ENCODE assay signal across 11 cellular contexts in the genomic region with DNA sequence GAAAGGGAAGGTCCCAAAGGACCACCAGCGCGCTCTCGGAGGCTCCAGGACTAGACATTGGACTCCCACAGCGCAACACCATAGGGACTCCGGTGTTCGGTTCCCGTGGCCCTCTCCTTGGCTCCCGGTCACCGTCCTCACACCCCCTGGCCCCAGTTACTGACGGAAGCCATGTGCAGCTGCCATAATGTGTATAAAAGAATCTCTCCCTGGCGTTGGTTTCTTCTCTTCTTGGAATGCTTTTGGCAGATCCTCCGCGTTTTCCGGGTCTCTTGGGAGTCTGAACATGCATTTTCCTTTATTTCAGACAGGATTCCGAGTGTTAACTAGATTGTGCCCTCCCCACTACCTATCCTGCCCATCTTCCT.
DNase-seq lines count a peak whose midpoint lies in the region; ATAC-seq, FAIRE-seq and TF ChIP-seq lines count a peak whose summit lies in the region.
"Had no signal": no experiment of that assay in that cellular context is flagged by ENCODE, and none has a peak within 500 bp of the region (broad histone marks: within the 10 kb centered on the region; RNA-seq: fewer than 3 reads in every experiment).

No MANE protein-coding gene starts in this region.

- H3K27me3 ChIP-seq in H1 (replicated peaks in 1 of 4; ENCODE audit: control insufficient read depth in 3 of 4, extremely low read depth in 1 of 4, insufficient read depth in 3 of 4, low read length in 3 of 4) (peaks cover 71 to 82% (median 77%) of the 10 kb centered on the region in 4 experiments), osteoblast (ENCODE audit: insufficient read depth, low read length) (peaks cover 87% of the 10 kb centered on the region), pancreas (peaks cover 3 to 44% (median 17%) of the 10 kb centered on the region in 4 donors)

- TF ChIP-seq CTCF in H1 (IDR thresholded peaks at IDR 0.05; ENCODE audit: control extremely low read depth in 1 of 3, insufficient read depth in 1 of 3, low read depth in 1 of 3, low read length in 3 of 3) (no peak), osteoblast (IDR thresholded peaks at IDR 0.05; ENCODE audit: extremely low read depth, low read depth, low read length) (no peak), pancreas (IDR thresholded peaks at IDR 0.05) (no peak)

- H2BK12ac ChIP-seq in H1 (ENCODE audit: low read depth, low read length) = no peak overlapping the region

- ATAC-seq in HG02852 (IDR thresholded peaks at IDR 0.05; ENCODE audit: unreplicated experiment) (peak; percentile 4), GM19463 (IDR thresholded peaks at IDR 0.05; ENCODE audit: unreplicated experiment) (no peak), GM21619 (IDR thresholded peaks at IDR 0.05; ENCODE audit: unreplicated experiment) (no peak), pancreas (no peak)

- H2AK5ac ChIP-seq in H1 (ENCODE audit: low read depth, low read length) = no peak overlapping the region

- no peak overlapping the region for H3K56ac ChIP-seq in H1 (replicated peaks; ENCODE audit: insufficient read length, low read depth, low read length)

- 4% methylated on average over 15 of the region's 15 CpGs; no CpG with 5 or more reads in 1 of the 2 experiments for WGBS in H1 (ENCODE audit: extremely low coverage in 1 of 2, insufficient coverage in 1 of 2, insufficient read length in 1 of 2, insufficient replicate concordance in 2 of 2, low coverage in 1 of 2, low lambda C conversion rate in 2 of 2, missing lambda C conversion rate in 1 of 2), 2 experiments
- 9 to 11% methylated on average over 15 of the region's 15 CpGs for WGBS in pancreas, 2 donors

- CTCF ChIA-PET in H1 (lab: Charles Lee; ENCODE audit: partially characterized antibody) = interaction anchor here (1.5 kb wide), 1 partner anchor 696 kb away, joined by 3 read pairs; no protein-coding TSS in a partner anchor

- H2BK120ac ChIP-seq in H1 (replicated peaks; ENCODE audit: low read depth, low read length) = no peak overlapping the region

- DNase-seq in D341Med (ENCODE audit: low spot score) (peak; percentile 29), H1 (ENCODE audit: low read depth in 1 of 2, low spot score in 2 of 2) (no peak), osteoblast (ENCODE audit: insufficient read length, low spot score, missing footprints) (no peak), NCI-H2227 treated with DMSO at 0.1 percent for 48 hours (lab: John Stamatoyannopoulos, UW) (no peak), pancreas (no peak)
- DNase-seq: EL, NCI-H2081, SIG-M5 had no signal

- H2AFZ ChIP-seq in H1 (ENCODE audit: low read length) (no peak overlapping the region), osteoblast (ENCODE audit: low read length) (no peak overlapping the region)

- POLR2A ChIA-PET in H1 (lab: Charles Lee; ENCODE audit: partially characterized antibody) = no interaction called here

- intact Hi-C loops in pancreas (cut with DNase I) = no loop called here

- H3K23me2 ChIP-seq in H1 (ENCODE audit: low read depth, low read length) = peaks cover 5% of the 10 kb centered on the region; the same call in 1 of the 2 replicates

- H3K27ac ChIP-seq in H1 (ENCODE audit: low read depth, low read length) (no peak overlapping the region), osteoblast (ENCODE audit: low read depth, low read length) (no peak overlapping the region), pancreas (peak overlapping the region in 1 of 4 donors; percentile 21)

- H3K23ac ChIP-seq in H1 (ENCODE audit: insufficient read length) = no peak overlapping the region

- H4K5ac ChIP-seq in H1 (ENCODE audit: insufficient read length, low read depth, low read length) = no peak overlapping the region

- H3K18ac ChIP-seq in H1 (ENCODE audit: extremely low read depth, low read length) = no peak overlapping the region

- TF ChIP-seq POLR2A in H1 (IDR thresholded peaks at IDR 0.05; ENCODE audit: control extremely low read depth in 1 of 2, low read depth in 2 of 2, low read length in 2 of 2) = no peak

- H3K4me3 ChIP-seq in H1 (ENCODE audit: extremely low read depth in 1 of 4, insufficient read depth in 2 of 4, low read depth in 3 of 4, low read length in 4 of 4) (peak overlapping the region; percentile 20 to 55 (median 34); a peak in 5 of 8 replicates), osteoblast (ENCODE audit: insufficient read depth, low read length) (peak overlapping the region; percentile 24), pancreas (peak overlapping the region in 1 of 4 donors; percentile 19)

- H2BK15ac ChIP-seq in H1 (ENCODE audit: low read length) = no peak overlapping the region

- peaks cover 2 to 9% of the 10 kb centered on the region in 2 experiments for H4K20me1 ChIP-seq in H1 (replicated peaks in 1 of 2; ENCODE audit: control insufficient read depth in 1 of 2, insufficient read depth in 2 of 2, low read length in 2 of 2)
- H4K20me1 ChIP-seq in osteoblast (ENCODE audit: insufficient read depth, low read length) = no peaks in the 10 kb centered on the region

- H3K9ac ChIP-seq in H1 (replicated peaks in 1 of 4; ENCODE audit: extremely low read depth in 1 of 4, low read depth in 3 of 4, low read length in 3 of 4) = no peak overlapping the region

- no peak overlapping the region for H3K4ac ChIP-seq in H1 (replicated peaks; ENCODE audit: insufficient read length, low read depth, low read length)

- H2BK5ac ChIP-seq in H1 (ENCODE audit: low read depth, low read length) = no peak overlapping the region

- H3K9me3 ChIP-seq in H1 (ENCODE audit: insufficient read depth in 2 of 2, low read depth in 1 of 2, low read length in 1 of 2) (no peaks in the 10 kb centered on the region), osteoblast (ENCODE audit: low read depth, low read length) (no peaks in the 10 kb centered on the region), pancreas (no peaks in the 10 kb centered on the region)

- no peak overlapping the region for H4K91ac ChIP-seq in H1 (replicated peaks; ENCODE audit: insufficient read length, low read length)

- no peak overlapping the region; the same call in 1 of the 2 replicates for H4K8ac ChIP-seq in H1 (ENCODE audit: extremely low read depth, insufficient read depth, low read length)

- H3K4me2 ChIP-seq in H1 (ENCODE audit: insufficient read depth in 1 of 2, low read depth in 2 of 2, low read length in 2 of 2) (peak overlapping the region; percentile 73 to 82), osteoblast (ENCODE audit: insufficient read depth, low read length) (peak overlapping the region; percentile 22)

- peaks cover 11 to 37% (median 23%) of the 10 kb centered on the region in 4 experiments for H3K4me1 ChIP-seq in H1 (replicated peaks in 1 of 4; ENCODE audit: control insufficient read depth in 3 of 4, insufficient read depth in 4 of 4, low read length in 3 of 4)
- peaks cover 12% of the 10 kb centered on the region for H3K4me1 ChIP-seq in osteoblast (ENCODE audit: insufficient read depth, low read length)
- H3K4me1 ChIP-seq in pancreas = peaks cover 6 to 18% (median 10%) of the 10 kb centered on the region in 3 donors

- no peak for TF ChIP-seq RAD21 in H1 (IDR thresholded peaks at IDR 0.05 in 1 of 2, conservative IDR thresholded peaks at IDR 0.05 in 1 of 2; ENCODE audit: low read depth in 2 of 2, low read length in 2 of 2)

- FAIRE-seq in H1 (lab: Jason Lieb, UNC) (no peak), pancreas (lab: Jason Lieb, UNC) (no peak)

- H2BK20ac ChIP-seq in H1 (ENCODE audit: low read length) = no peak overlapping the region

- H3K36me3 ChIP-seq in H1 (ENCODE audit: control insufficient read depth in 2 of 4, insufficient read depth in 4 of 4, low read length in 3 of 4) (no peaks in the 10 kb centered on the region), osteoblast (ENCODE audit: insufficient read depth, low read length) (no peaks in the 10 kb centered on the region), pancreas (no peaks in the 10 kb centered on the region)

- no peaks in the 10 kb centered on the region for H3K79me2 ChIP-seq in H1 (ENCODE audit: control insufficient read depth in 1 of 2, insufficient read depth in 2 of 2, low read length in 2 of 2)
- no peaks in the 10 kb centered on the region for H3K79me2 ChIP-seq in osteoblast (ENCODE audit: insufficient read depth, low read length)

- no peak overlapping the region for H3K14ac ChIP-seq in H1 (ENCODE audit: insufficient read length)

- H3K79me1 ChIP-seq in H1 (ENCODE audit: low read depth, low read length) = no peaks in the 10 kb centered on the region

- no peak for TF ChIP-seq EP300 in H1 (IDR thresholded peaks at IDR 0.05; ENCODE audit: borderline replicate concordance in 1 of 2, low read depth in 2 of 2, low read length in 2 of 2)

TF ChIP-seq in H1, 55 proteins besides CTCF, POLR2A, EP300 and RAD21 (continues in another document):
- no peak for TF ChIP-seq GABPA (IDR thresholded peaks at IDR 0.05; ENCODE audit: borderline replicate concordance, insufficient read depth, low read length)
- no peak for TF ChIP-seq CBX8 (IDR thresholded peaks at IDR 0.05; ENCODE audit: borderline replicate concordance, low read depth, low read length)
- TF ChIP-seq CEBPB (IDR thresholded peaks at IDR 0.05; ENCODE audit: low read depth, low read length) = no peak
- TF ChIP-seq, protein P1, sequence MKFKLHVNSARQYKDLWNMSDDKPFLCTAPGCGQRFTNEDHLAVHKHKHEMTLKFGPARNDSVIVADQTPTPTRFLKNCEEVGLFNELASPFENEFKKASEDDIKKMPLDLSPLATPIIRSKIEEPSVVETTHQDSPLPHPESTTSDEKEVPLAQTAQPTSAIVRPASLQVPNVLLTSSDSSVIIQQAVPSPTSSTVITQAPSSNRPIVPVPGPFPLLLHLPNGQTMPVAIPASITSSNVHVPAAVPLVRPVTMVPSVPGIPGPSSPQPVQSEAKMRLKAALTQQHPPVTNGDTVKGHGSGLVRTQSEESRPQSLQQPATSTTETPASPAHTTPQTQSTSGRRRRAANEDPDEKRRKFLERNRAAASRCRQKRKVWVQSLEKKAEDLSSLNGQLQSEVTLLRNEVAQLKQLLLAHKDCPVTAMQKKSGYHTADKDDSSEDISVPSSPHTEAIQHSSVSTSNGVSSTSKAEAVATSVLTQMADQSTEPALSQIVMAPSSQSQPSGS (IDR thresholded peaks at IDR 0.05; ENCODE audit: low read length) = no peak
- no peak for TF ChIP-seq TCF12 (IDR thresholded peaks at IDR 0.05; ENCODE audit: low read depth, low read length)
- TF ChIP-seq JUN (IDR thresholded peaks at IDR 0.05; ENCODE audit: low read depth, low read length) = no peak
- TF ChIP-seq, protein P2, sequence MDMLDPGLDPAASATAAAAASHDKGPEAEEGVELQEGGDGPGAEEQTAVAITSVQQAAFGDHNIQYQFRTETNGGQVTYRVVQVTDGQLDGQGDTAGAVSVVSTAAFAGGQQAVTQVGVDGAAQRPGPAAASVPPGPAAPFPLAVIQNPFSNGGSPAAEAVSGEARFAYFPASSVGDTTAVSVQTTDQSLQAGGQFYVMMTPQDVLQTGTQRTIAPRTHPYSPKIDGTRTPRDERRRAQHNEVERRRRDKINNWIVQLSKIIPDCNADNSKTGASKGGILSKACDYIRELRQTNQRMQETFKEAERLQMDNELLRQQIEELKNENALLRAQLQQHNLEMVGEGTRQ (IDR thresholded peaks at IDR 0.05; ENCODE audit: low read length) = no peak
- no peak for TF ChIP-seq BACH1 (IDR thresholded peaks at IDR 0.05; ENCODE audit: low read length)
- TF ChIP-seq RBBP5 (IDR thresholded peaks at IDR 0.05; ENCODE audit: borderline replicate concordance, low read depth, low read length) = no peak
